Comparison of ENCODE assay signal across 6 cellular contexts in genomic region chrX:153727108-153727931, GRCh38. TPM values are rescaled to one million over a fixed set of nuclear protein-coding genes. Genes with fewer than 3 reads are reported as not detected.
DNase-seq lines count a peak whose midpoint lies in the region; ATAC-seq and TF ChIP-seq lines count a peak whose summit lies in the region.

No MANE protein-coding gene starts in this region.

- DNase-seq in left colon (peak; percentile 60 to 65), NCI-H128 (lab: John Stamatoyannopoulos, UW; ENCODE audit: unreplicated experiment) (no peak), cortex of kidney (lab: John Stamatoyannopoulos, UW) (no peak)

- peak; percentile 15 for ATAC-seq in left colon
- ATAC-seq in GM18909 (IDR thresholded peaks at IDR 0.05; ENCODE audit: poor library complexity, unreplicated experiment): no peak

- no peak for TF ChIP-seq CTCF in VCaP (conservative IDR thresholded peaks at IDR 0.05)

- intact Hi-C loops in left colon (cut with DNase I, micrococcal nuclease): no loop called here

- peak; percentile 28 for TF ChIP-seq POLR2A in GM19193 (IDR thresholded peaks at IDR 0.05; ENCODE audit: extremely low read depth, insufficient read depth, insufficient read length)

- peak overlapping the region; percentile 89 for H3K27ac ChIP-seq in VCaP

RNA-seq across cellular contexts. Expression of gene ABCD1, which starts 2.7 kb away (rescaled TPM):
- 10 to 100 TPM; 15.1 to 15.9 TPM for total RNA-seq in left colon

RNA-seq across cellular contexts. Expression of gene BCAP31, which starts 3.1 kb away (rescaled TPM):
- 100 to 1,000 TPM; 200 to 203 TPM for total RNA-seq in left colon

RNA-seq across cellular contexts. Expression of gene PLXNB3, which starts 36.7 kb away (rescaled TPM):
- 1 to 10 TPM; 1.0 to 5.4 TPM for total RNA-seq in left colon

RNA-seq across cellular contexts. Expression of gene SLC6A8, which starts 39.6 kb away (rescaled TPM):
- total RNA-seq in left colon: 100 to 1,000 TPM; 170 to 270 TPM

RNA-seq across cellular contexts. Expression of gene SRPK3, which starts 53.5 kb away (rescaled TPM):
- 1 to 10 TPM; 1.4 to 1.7 TPM for total RNA-seq in left colon

Comparison
In these comparisons a context has a peak if more than half of its experiments do, and no peak if none do; other contexts are left out.
1. DNase-seq: peak in left colon (2 of 2); none in NCI-H128 (single experiment) and cortex of kidney (single experiment).